ENCODE assay signal across 8 cellular contexts in genomic region chr6:16128759-16129622, GRCh38. TPM values are rescaled to one million over a fixed set of nuclear protein-coding genes. Genes with fewer than 3 reads are reported as not detected.
A peak's percentile ranks its signal among the peaks of the same experiment; 100 is the strongest.
DNase-seq lines count a peak whose midpoint lies in the region; ATAC-seq and TF ChIP-seq lines count a peak whose summit lies in the region.

TSS of gene MYLIP (plus strand) at chr6:16129086. CDS start at chr6:16129323, 237 bp downstream.

- TF ChIP-seq CTCF in GM13976 (IDR thresholded peaks at IDR 0.05; ENCODE audit: borderline replicate concordance, control extremely low read depth, extremely low read depth, insufficient read depth, missing control alignments) (peak; percentile 75), heart left ventricle (IDR thresholded peaks at IDR 0.05) (peak; percentile 55 to 87 (median 72)), transverse colon (IDR thresholded peaks at IDR 0.05) (peak; percentile 62 to 95 (median 76))

- H3K9me3 ChIP-seq in heart left ventricle (no peaks in the 10 kb centered on the region), transverse colon (no peaks in the 10 kb centered on the region)

- peaks cover 0 to 10% (median 4%) of the 10 kb centered on the region in 9 donors for H3K36me3 ChIP-seq in heart left ventricle
- H3K36me3 ChIP-seq in transverse colon, result peaks cover 0 to 6% (median 0%) of the 10 kb centered on the region in 4 donors

- H3K27ac ChIP-seq in adipose tissue (ENCODE audit: low read depth, low read length) (peak within 1 kb of the TSS; percentile 43), heart left ventricle (peak within 1 kb of the TSS; percentile 91 to 99 (median 96)), transverse colon (peak within 1 kb of the TSS; percentile 97 to 99 (median 99))

- in situ Hi-C loops in GM13976 (cut with MboI; ENCODE audit: low sequenced_read_pairs, unreplicated experiment), result no loop called here
- in situ Hi-C loops in transverse colon (cut with MboI; ENCODE audit: low pct_ligation_motif_present in 1 of 4, low pct_unique_long_range_greater_than_20kb in 1 of 4, low sequenced_read_pairs in 3 of 4), result no loop called here

- TF ChIP-seq POLR2A in heart left ventricle (IDR thresholded peaks at IDR 0.05), result peak; percentile 99 to 100
- TF ChIP-seq POLR2A in transverse colon (IDR thresholded peaks at IDR 0.05), result peak; percentile 100

- peaks cover 0 to 49% (median 34%) of the 10 kb centered on the region in 12 donors for H3K4me1 ChIP-seq in heart left ventricle
- H3K4me1 ChIP-seq in transverse colon, result peaks cover 14 to 30% (median 28%) of the 10 kb centered on the region in 4 donors

- ATAC-seq in HG02852 (IDR thresholded peaks at IDR 0.05; ENCODE audit: unreplicated experiment), result peak; percentile 72
- peak; percentile 96 to 98 (median 98) for ATAC-seq in heart left ventricle

- TF ChIP-seq EP300 in transverse colon (IDR thresholded peaks at IDR 0.05; ENCODE audit: low read depth), result no peak

- H3K4me3 ChIP-seq in heart left ventricle, result peak within 1 kb of the TSS; percentile 67 to 99 (median 94)
- H3K4me3 ChIP-seq in transverse colon, result peak within 1 kb of the TSS; percentile 91 to 100 (median 97)

- intact Hi-C loops in heart left ventricle (cut with DNase I), result loop anchor here (1.0 to 10.0 kb wide), 8 partner anchors 54 to 438 kb away; no protein-coding TSS in a partner anchor
- intact Hi-C loops in transverse colon (cut with DNase I; ENCODE audit: low total_unique reads), result loop anchor here (10.0 kb wide), 1 partner anchor 74 kb away; no protein-coding TSS in a partner anchor

- 0 to 1% (median 0%) methylated on average over 73 to 92 of the region's 95 CpGs for WGBS in adipose tissue, 3 donors
- 0% methylated on average over 12 to 95 of the region's 95 CpGs for whole genome bisulfite sequencing in heart left ventricle, 4 donors
- 0% methylated on average over 59 of the region's 95 CpGs; no CpG with 5 or more reads in 1 of the 2 donors for WGBS in transverse colon (ENCODE audit: low coverage in 1 of 2), 2 donors

- DNase-seq in GM13976 (ENCODE audit: low spot score), result peak; percentile 98
- peak; percentile 77 for DNase-seq in NCI-H1436 treated with DMSO at 0.1 percent for 48 hours (lab: John Stamatoyannopoulos, UW)
- DNase-seq in T follicular helper cell (ENCODE audit: low read depth), result peak; percentile 98
- DNase-seq in heart left ventricle, result peak; percentile 98 to 99 (median 99)
- DNase-seq in pons (ENCODE audit: low spot score), result peak; percentile 96
- DNase-seq in transverse colon, result peak; percentile 99

- H3K27me3 ChIP-seq in heart left ventricle (no peaks in the 10 kb centered on the region), transverse colon (no peaks in the 10 kb centered on the region)

RNA-seq across cellular contexts. Expression of gene MYLIP, which starts in this region (rescaled TPM):
- polyA plus RNA-seq in adipose tissue (10 to 100 TPM; 10.3 to 32.1 (median 24.0) TPM), heart left ventricle (10 to 100 TPM in 1 of 2 donors, 1 to 10 TPM in 1; 7.2 to 12.4 TPM)
- total RNA-seq in heart left ventricle (10 to 100 TPM in 8 of 9 donors, 1 to 10 TPM in 1; 6.6 to 19.9 (median 13.7) TPM), transverse colon (10 to 100 TPM; 22.5 to 43.2 (median 40.7) TPM)

Comparison
In these comparisons a context has a peak if more than half of its experiments do, and no peak if none do; other contexts are left out.
1. Peak in every context shown above with its lines: DNase-seq, ATAC-seq, H3K4me3 ChIP-seq and H3K27ac ChIP-seq.
2. H3K27ac ChIP-seq: peak in every context shown above with its lines; median percentile 99 in transverse colon; 96 in heart left ventricle; 43 in adipose tissue.